Comparison of ENCODE assay signal across 12 cellular contexts in genomic region chr10:3773465-3774017, GRCh38. TPM values are rescaled to one million over a fixed set of nuclear protein-coding genes. Genes with fewer than 3 reads are reported as not detected.
A peak's percentile ranks its signal among the peaks of the same experiment; 100 is the strongest.
DNase-seq lines count a peak whose midpoint lies in the region; ATAC-seq, FAIRE-seq and TF ChIP-seq lines count a peak whose summit lies in the region.
"Had no signal": no experiment of that assay in that cellular context is flagged by ENCODE, and none has a peak within 500 bp of the region (broad histone marks: within the 10 kb centered on the region; RNA-seq: fewer than 3 reads in every experiment).

No MANE protein-coding gene starts in this region.

- TF ChIP-seq POLR2A in erythroblast (IDR thresholded peaks at IDR 0.05; ENCODE audit: low read length) = no peak

- no peak for ATAC-seq in central memory CD8-positive, alpha-beta T cell (replicated peaks; ENCODE audit: extremely low read depth, poor library complexity, severe bottlenecking)
- no peak for ATAC-seq in esophagus mucosa
- ATAC-seq: right cardiac atrium had no signal

- no peaks in the 10 kb centered on the region for H3K9me3 Mint-ChIP-seq in activated naive CD8-positive, alpha-beta T cell (ENCODE audit: low read depth)
- no peaks in the 10 kb centered on the region for H3K9me3 Mint-ChIP-seq in activated naive CD8-positive, alpha-beta T cell treated with anti-CD3 and anti-CD28 coated beads for 36 hours
- no peaks in the 10 kb centered on the region for H3K9me3 Mint-ChIP-seq in central memory CD8-positive, alpha-beta T cell
- no peaks in the 10 kb centered on the region for H3K9me3 Mint-ChIP-seq in progenitor cell of endocrine pancreas (ENCODE audit: low read depth)

- H3K4me3 Mint-ChIP-seq in activated naive CD8-positive, alpha-beta T cell = no peak overlapping the region
- H3K4me3 Mint-ChIP-seq in activated naive CD8-positive, alpha-beta T cell treated with anti-CD3 and anti-CD28 coated beads for 36 hours = no peak overlapping the region
- peak overlapping the region; percentile 58 for H3K4me3 Mint-ChIP-seq in central memory CD8-positive, alpha-beta T cell
- H3K4me3 Mint-ChIP-seq in progenitor cell of endocrine pancreas (ENCODE audit: low read depth) = no peak overlapping the region

- no peak for FAIRE-seq in GM19239 (lab: Jason Lieb, UNC)
- FAIRE-seq: endometrium had no signal

- H3K36me3 Mint-ChIP-seq in activated naive CD8-positive, alpha-beta T cell = peaks cover 23% of the 10 kb centered on the region
- H3K36me3 Mint-ChIP-seq in activated naive CD8-positive, alpha-beta T cell treated with anti-CD3 and anti-CD28 coated beads for 36 hours = peaks cover 32% of the 10 kb centered on the region
- peaks cover 51% of the 10 kb centered on the region for H3K36me3 Mint-ChIP-seq in central memory CD8-positive, alpha-beta T cell (ENCODE audit: insufficient read depth)
- peaks cover 25% of the 10 kb centered on the region for H3K36me3 Mint-ChIP-seq in progenitor cell of endocrine pancreas (ENCODE audit: insufficient read depth)

- peaks cover 35% of the 10 kb centered on the region for H3K4me1 Mint-ChIP-seq in activated naive CD8-positive, alpha-beta T cell (ENCODE audit: low read depth)
- peaks cover 36% of the 10 kb centered on the region for H3K4me1 Mint-ChIP-seq in activated naive CD8-positive, alpha-beta T cell treated with anti-CD3 and anti-CD28 coated beads for 36 hours
- peaks cover 41% of the 10 kb centered on the region for H3K4me1 Mint-ChIP-seq in central memory CD8-positive, alpha-beta T cell
- H3K4me1 Mint-ChIP-seq in progenitor cell of endocrine pancreas (ENCODE audit: low read depth) = peaks cover 22% of the 10 kb centered on the region

- H3K27ac Mint-ChIP-seq in activated naive CD8-positive, alpha-beta T cell = peak overlapping the region; percentile 34
- H3K27ac Mint-ChIP-seq in activated naive CD8-positive, alpha-beta T cell treated with anti-CD3 and anti-CD28 coated beads for 36 hours = no peak overlapping the region
- H3K27ac Mint-ChIP-seq in central memory CD8-positive, alpha-beta T cell (ENCODE audit: low read depth) = peak overlapping the region; percentile 96
- no peak overlapping the region for H3K27ac Mint-ChIP-seq in progenitor cell of endocrine pancreas

- no peak for DNase-seq in activated naive CD8-positive, alpha-beta T cell treated with anti-CD3 and anti-CD28 coated beads for 36 hours
- no peak for DNase-seq in central memory CD8-positive, alpha-beta T cell (ENCODE audit: low spot score in 2 of 2)
- peak; percentile 84 for DNase-seq in kidney tubule cell (ENCODE audit: low spot score)
- no peak for DNase-seq in progenitor cell of endocrine pancreas (ENCODE audit: low spot score, unreplicated experiment)
- no peak for DNase-seq in GM19239 (ENCODE audit: insufficient read length, low spot score)
- no peak for DNase-seq in erythroblast (lab: John Stamatoyannopoulos, UW)
- DNase-seq: Karpas-422, right cardiac atrium, transverse colon had no signal

- H3K27me3 Mint-ChIP-seq in activated naive CD8-positive, alpha-beta T cell = no peaks in the 10 kb centered on the region
- no peaks in the 10 kb centered on the region for H3K27me3 Mint-ChIP-seq in activated naive CD8-positive, alpha-beta T cell treated with anti-CD3 and anti-CD28 coated beads for 36 hours
- no peaks in the 10 kb centered on the region for H3K27me3 Mint-ChIP-seq in central memory CD8-positive, alpha-beta T cell
- no peaks in the 10 kb centered on the region for H3K27me3 Mint-ChIP-seq in progenitor cell of endocrine pancreas

- TF ChIP-seq CTCF in progenitor cell of endocrine pancreas (IDR thresholded peaks at IDR 0.05; ENCODE audit: unreplicated experiment) = no peak

RNA-seq across cellular contexts. Expression of gene KLF6, which starts 11.5 kb away (rescaled TPM):
- 100 to 1,000 TPM; 117 to 125 TPM for total RNA-seq in activated naive CD8-positive, alpha-beta T cell treated with anti-CD3 and anti-CD28 coated beads for 36 hours
- total RNA-seq in progenitor cell of endocrine pancreas (95.5 and 109 TPM in 2 replicates), esophagus mucosa (98.5 TPM)

Comparison
In these comparisons a context has a peak if more than half of its experiments do, and no peak if none do; other contexts are left out.
1. H3K27ac Mint-ChIP-seq: peak in activated naive CD8-positive, alpha-beta T cell (single experiment) and central memory CD8-positive, alpha-beta T cell (single experiment); none in activated naive CD8-positive, alpha-beta T cell treated with anti-CD3 and anti-CD28 coated beads for 36 hours (single experiment) and progenitor cell of endocrine pancreas (single experiment).